In genomic region chr10:3625959-3626751, GRCh38 we compare ENCODE assay signal across 9 cellular contexts.
A peak's percentile ranks its signal among the peaks of the same experiment; 100 is the strongest.
DNase-seq lines count a peak whose midpoint lies in the region; ATAC-seq and TF ChIP-seq lines count a peak whose summit lies in the region.
"Had no signal": no experiment of that assay in that cellular context is flagged by ENCODE, and none has a peak within 500 bp of the region (broad histone marks: within the 10 kb centered on the region; RNA-seq: fewer than 3 reads in every experiment).

No MANE protein-coding gene starts in this region.

- peaks cover 36% of the 10 kb centered on the region for H3K4me1 ChIP-seq in osteoblast (ENCODE audit: insufficient read depth, low read length)

- H3K27ac ChIP-seq in osteoblast (ENCODE audit: low read depth, low read length): peak overlapping the region; percentile 85

- CTCF ChIA-PET in activated CD4-positive, alpha-beta T cell treated with anti-CD3 and anti-CD28 coated beads, Interleukin-2, amount 10 ng/mL, durations not matched to agents 7 days and 5 days (lab: Charles Lee): interaction anchor here (1.6 kb wide), 1 partner anchor 16 kb away, joined by 5 read pairs; no protein-coding TSS in a partner anchor

- no peaks in the 10 kb centered on the region for H3K36me3 Mint-ChIP-seq in activated CD4-positive, alpha-beta T cell treated with anti-CD3 and anti-CD28 coated beads, Interleukin-2, amount 10 ng/mL, durations not matched to agents 7 days and 5 days (ENCODE audit: low read depth)

- H3K36me3 ChIP-seq in osteoblast (ENCODE audit: insufficient read depth, low read length): no peaks in the 10 kb centered on the region

- H2AFZ ChIP-seq in osteoblast (ENCODE audit: low read length): no peak overlapping the region

- no peak overlapping the region for H3K4me3 Mint-ChIP-seq in activated CD4-positive, alpha-beta T cell treated with anti-CD3 and anti-CD28 coated beads, Interleukin-2, amount 10 ng/mL, durations not matched to agents 7 days and 5 days

- peak overlapping the region; percentile 67 for H3K4me2 ChIP-seq in osteoblast (ENCODE audit: insufficient read depth, low read length)

- in situ Hi-C loops in ACHN (cut with HindIII; ENCODE audit: low pct_ligation_motif_present, low pct_unique_long_range_greater_than_20kb, low sequenced_read_pairs): no loop called here

- no peak overlapping the region for H3K27ac Mint-ChIP-seq in activated CD4-positive, alpha-beta T cell treated with anti-CD3 and anti-CD28 coated beads, Interleukin-2, amount 10 ng/mL, durations not matched to agents 7 days and 5 days

- peaks cover 17% of the 10 kb centered on the region for H3K4me1 Mint-ChIP-seq in activated CD4-positive, alpha-beta T cell treated with anti-CD3 and anti-CD28 coated beads, Interleukin-2, amount 10 ng/mL, durations not matched to agents 7 days and 5 days

- H3K9me3 ChIP-seq in osteoblast (ENCODE audit: low read depth, low read length): no peaks in the 10 kb centered on the region

- peaks cover 6% of the 10 kb centered on the region for H3K27me3 Mint-ChIP-seq in activated CD4-positive, alpha-beta T cell treated with anti-CD3 and anti-CD28 coated beads, Interleukin-2, amount 10 ng/mL, durations not matched to agents 7 days and 5 days

- peaks cover 3% of the 10 kb centered on the region for H3K79me2 ChIP-seq in osteoblast (ENCODE audit: insufficient read depth, low read length)

- TF ChIP-seq CTCF in osteoblast (IDR thresholded peaks at IDR 0.05; ENCODE audit: extremely low read depth, low read depth, low read length): no peak

- no peaks in the 10 kb centered on the region for H4K20me1 ChIP-seq in osteoblast (ENCODE audit: insufficient read depth, low read length)

- H3K27me3 ChIP-seq in osteoblast (ENCODE audit: insufficient read depth, low read length): no peaks in the 10 kb centered on the region

- H3K9me3 Mint-ChIP-seq in activated CD4-positive, alpha-beta T cell treated with anti-CD3 and anti-CD28 coated beads, Interleukin-2, amount 10 ng/mL, durations not matched to agents 7 days and 5 days: peaks cover 5% of the 10 kb centered on the region

- POLR2A ChIA-PET in activated CD4-positive, alpha-beta T cell treated with anti-CD3 and anti-CD28 coated beads, Interleukin-2, amount 10 ng/mL, durations not matched to agents 7 days and 5 days (lab: Charles Lee): no interaction called here

- DNase-seq in NCI-H226: peak; percentile 48
- no peak for DNase-seq in osteoblast (ENCODE audit: insufficient read length, low spot score, missing footprints)
- no peak for DNase-seq in ACHN
- no peak for DNase-seq in NCI-H2081 treated with DMSO at 0.1 percent for 48 hours (lab: John Stamatoyannopoulos, UW)
- no peak for DNase-seq in foreskin melanocyte
- DNase-seq in activated CD4-positive, alpha-beta T cell treated with anti-CD3 and anti-CD28 coated beads, Interleukin-2, amount 10 ng/mL, durations not matched to agents 7 days and 5 days: no peak
- DNase-seq: small intestine had no signal

- peak overlapping the region; percentile 3 for H3K4me3 ChIP-seq in osteoblast (ENCODE audit: insufficient read depth, low read length)

- ATAC-seq in GM18870 (IDR thresholded peaks at IDR 0.05; ENCODE audit: unreplicated experiment) (peak; percentile 72), HG02642 (IDR thresholded peaks at IDR 0.05; ENCODE audit: poor library complexity, unreplicated experiment) (peak; percentile 74)
